8 cellular contexts compared by ENCODE assay signal in the genomic region with DNA sequence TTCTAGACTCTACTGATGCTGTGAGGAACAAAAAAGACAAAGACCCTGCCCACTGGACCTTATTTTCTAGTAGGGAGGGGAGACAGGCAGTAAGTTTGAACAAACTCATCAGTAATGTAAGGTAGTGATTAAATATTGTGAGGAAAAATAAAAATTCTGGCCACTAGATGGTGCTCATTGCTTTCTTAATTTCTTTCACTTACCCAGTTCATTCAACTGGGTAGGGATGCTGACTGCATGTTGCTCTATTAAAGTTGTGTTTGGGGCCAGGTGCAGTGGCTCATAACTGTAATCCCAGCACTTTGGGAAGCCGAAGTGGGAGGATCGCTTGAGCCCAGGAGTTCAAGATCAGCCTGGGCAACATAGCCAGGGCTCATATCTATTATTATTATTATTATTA. TPM values are rescaled to one million over a fixed set of nuclear protein-coding genes. Genes with fewer than 3 reads are reported as not detected.
DNase-seq lines count a peak whose midpoint lies in the region; ATAC-seq and TF ChIP-seq lines count a peak whose summit lies in the region.

No MANE protein-coding gene starts in this region.

- H3K27ac Mint-ChIP-seq in immature natural killer cell, result peak overlapping the region in 1 of 6 donors; percentile 1

- peak; percentile 85 for ATAC-seq in HG03521 (IDR thresholded peaks at IDR 0.05; ENCODE audit: unreplicated experiment)

- H3K4me3 ChIP-seq in astrocyte of the spinal cord (ENCODE audit: low read depth, low read length), result no peak overlapping the region

- peak; percentile 77 for DNase-seq in ELR (ENCODE audit: low read depth)
- DNase-seq in GM20000 (ENCODE audit: low spot score), result peak; percentile 47
- DNase-seq in NCI-H526 (lab: John Stamatoyannopoulos, UW), result peak; percentile 62 to 81
- DNase-seq in astrocyte of the spinal cord (ENCODE audit: low read depth, low spot score), result peak; percentile 77
- DNase-seq in immature natural killer cell, result peak; percentile 66 to 70 (median 69)
- DNase-seq in superior temporal gyrus (ENCODE audit: extremely low spot score), result peak; percentile 99
- DNase-seq in activated CD4-positive, alpha-beta T cell treated with anti-CD3 and anti-CD28 coated beads, Interleukin-2, amount 50 U/mL, for 48 hours, result no peak

- in situ Hi-C loops in astrocyte of the spinal cord (cut with HindIII; ENCODE audit: low sequenced_read_pairs), result no loop called here

- H3K27me3 Mint-ChIP-seq in immature natural killer cell (ENCODE audit: low read depth in 3 of 3), result peaks cover 0 to 1% (median 0%) of the 10 kb centered on the region in 3 donors

- H3K4me1 Mint-ChIP-seq in immature natural killer cell, result peaks cover 19 to 26% of the 10 kb centered on the region in 2 donors

- H3K9me3 Mint-ChIP-seq in immature natural killer cell, result no peaks in the 10 kb centered on the region

- peaks cover 0 to 16% (median 9%) of the 10 kb centered on the region in 3 donors for H3K36me3 Mint-ChIP-seq in immature natural killer cell

- no peak overlapping the region for H3K4me3 Mint-ChIP-seq in immature natural killer cell

- TF ChIP-seq CTCF in GM20000 (IDR thresholded peaks at IDR 0.05; ENCODE audit: extremely low read depth, missing control alignments) (no peak), astrocyte of the spinal cord (IDR thresholded peaks at IDR 0.05; ENCODE audit: low read depth, low read length) (peak; percentile 31)

RNA-seq across cellular contexts. Expression of a gene that starts 6.3 kb away (rescaled TPM):
- polyA plus RNA-seq in immature natural killer cell, result 10 to 100 TPM; 13.6 to 19.2 (median 15.6) TPM

RNA-seq across cellular contexts. Expression of a gene that starts 6.3 kb away (rescaled TPM):
- polyA plus RNA-seq in immature natural killer cell, result 1 to 10 TPM in 2 of 3 donors, under 1 TPM in 1; 0.93 to 9.2 (median 5.4) TPM

RNA-seq across cellular contexts. Expression of a gene that starts 23.9 kb away (rescaled TPM):
- 10 to 100 TPM in 1 of 3 donors, 1 to 10 TPM in 2; 7.7 to 18.2 (median 8.3) TPM for polyA plus RNA-seq in immature natural killer cell

Comparison
In these comparisons a context has a peak if more than half of its experiments do, and no peak if none do; other contexts are left out.
1. DNase-seq: peak in ELR (single experiment), GM20000 (single experiment), NCI-H526 (2 of 2), astrocyte of the spinal cord (single experiment), immature natural killer cell (3 of 3) and superior temporal gyrus (single experiment); none in activated CD4-positive, alpha-beta T cell treated with anti-CD3 and anti-CD28 coated beads, Interleukin-2, amount 50 U/mL, for 48 hours (0 of 2).